In the genomic region with DNA sequence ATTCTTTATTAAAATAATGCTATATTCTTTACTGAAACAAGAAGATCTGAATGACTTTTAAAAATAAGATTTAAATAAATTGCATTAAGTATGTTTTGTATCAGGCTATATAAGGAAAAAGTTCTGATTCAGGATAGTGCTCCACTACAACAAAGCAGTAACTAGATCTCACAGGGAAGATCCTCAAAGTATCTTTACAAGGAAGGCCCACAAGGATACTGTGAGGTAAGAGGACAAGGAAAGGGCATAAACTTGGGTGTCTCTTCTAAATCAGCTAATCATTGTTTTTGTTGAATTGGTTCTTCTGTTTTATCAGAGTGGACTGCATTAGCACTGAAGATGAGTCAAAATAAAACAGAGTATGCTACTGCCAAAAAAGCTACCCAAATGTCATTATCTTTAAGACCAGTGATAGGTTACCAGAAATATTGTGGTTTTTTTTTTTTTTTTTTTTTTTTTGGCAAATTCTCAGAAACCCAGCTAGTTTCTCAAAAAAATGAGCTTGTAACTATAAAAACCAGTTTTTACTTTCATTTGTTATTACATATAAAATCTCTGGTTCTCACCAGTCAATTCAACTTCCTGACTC, we compare ENCODE assay signal across 25 cellular contexts.
DNase-seq lines count a peak whose midpoint lies in the region; ATAC-seq and TF ChIP-seq lines count a peak whose summit lies in the region.
"Had no signal": no experiment of that assay in that cellular context is flagged by ENCODE, and none has a peak within 500 bp of the region (broad histone marks: within the 10 kb centered on the region; RNA-seq: fewer than 3 reads in every experiment).

No MANE protein-coding gene starts in this region.

- H4K20me1 ChIP-seq in SK-N-SH (ENCODE audit: insufficient read depth) (no peaks in the 10 kb centered on the region; the same call in 1 of the 2 replicates), GM23248 (ENCODE audit: insufficient read depth) (no peaks in the 10 kb centered on the region)
- H4K20me1 ChIP-seq: BLaER1 had no signal

- no peak overlapping the region for H3K4me3 ChIP-seq in SK-N-SH (ENCODE audit: low read depth in 2 of 2, low read length in 1 of 2)
- H3K4me3 ChIP-seq in GM23248 = no peak overlapping the region
- H3K4me3 ChIP-seq: BLaER1, lung, skin epidermis, tibial artery had no signal

- no peaks in the 10 kb centered on the region for H3K27me3 ChIP-seq in SK-N-SH (ENCODE audit: insufficient read depth)
- H3K27me3 ChIP-seq in GM23248 (replicated peaks; ENCODE audit: insufficient read depth) = no peaks in the 10 kb centered on the region
- H3K27me3 ChIP-seq: BLaER1, brain microvascular endothelial cell, tibial artery had no signal

- no peak for TF ChIP-seq RAD21 in SK-N-SH (IDR thresholded peaks at IDR 0.05; ENCODE audit: low read length)

- H3K36me3 ChIP-seq in SK-N-SH (replicated peaks in 1 of 2; ENCODE audit: control insufficient read depth in 1 of 2, insufficient read depth in 2 of 2, low read length in 1 of 2) = peaks cover 0 to 4% of the 10 kb centered on the region in 2 experiments
- H3K36me3 ChIP-seq in GM23248 (ENCODE audit: low read depth) = no peaks in the 10 kb centered on the region
- H3K36me3 ChIP-seq: BLaER1, brain microvascular endothelial cell, tibial artery had no signal

- H3K27ac ChIP-seq in SK-N-SH (ENCODE audit: low read depth in 2 of 2, low read length in 1 of 2) (no peak overlapping the region), GM23248 (no peak overlapping the region)
- H3K27ac ChIP-seq: BLaER1, brain microvascular endothelial cell, RWPE1, tibial artery had no signal

- H3K79me2 ChIP-seq in SK-N-SH (ENCODE audit: insufficient read depth) = no peaks in the 10 kb centered on the region; the same call in 1 of the 2 replicates
- no peaks in the 10 kb centered on the region for H3K79me2 ChIP-seq in GM23248 (ENCODE audit: insufficient read depth)

- H3K9me2 ChIP-seq in SK-N-SH (no peaks in the 10 kb centered on the region), GM23248 (ENCODE audit: insufficient read depth) (no peaks in the 10 kb centered on the region)

- ATAC-seq in SK-N-SH treated with all-trans-retinoic acid at 6 μM for 48 hours (peak; percentile 68), natural killer cell (peak in 2 of 3 donors; percentile 41 to 57)
- ATAC-seq in activated CD8-positive, alpha-beta T cell treated with anti-CD3 and anti-CD28 coated beads for 36 hours = peak; percentile 76
- ATAC-seq: naive thymus-derived CD8-positive, alpha-beta T cell had no signal

- no peaks in the 10 kb centered on the region for H3K9me3 Mint-ChIP-seq in activated CD8-positive, alpha-beta T cell treated with anti-CD3 and anti-CD28 coated beads for 36 hours
- H3K9me3 Mint-ChIP-seq in natural killer cell = no peaks in the 10 kb centered on the region
- H3K9me3 Mint-ChIP-seq: activated naive CD4-positive, alpha-beta T cell treated with anti-CD3 and anti-CD28 coated beads for 36 hours; naive thymus-derived CD8-positive, alpha-beta T cell; T-cell had no signal

- H3K36me3 Mint-ChIP-seq in activated CD8-positive, alpha-beta T cell treated with anti-CD3 and anti-CD28 coated beads for 36 hours (ENCODE audit: low read depth) = no peaks in the 10 kb centered on the region
- H3K36me3 Mint-ChIP-seq in natural killer cell = no peaks in the 10 kb centered on the region

- intact Hi-C loops in activated CD8-positive, alpha-beta T cell treated with anti-CD3 and anti-CD28 coated beads for 36 hours (cut with micrococcal nuclease) = no loop called here
- intact Hi-C loops in natural killer cell (cut with micrococcal nuclease) = no loop called here

- H3K4me3 Mint-ChIP-seq in activated CD8-positive, alpha-beta T cell treated with anti-CD3 and anti-CD28 coated beads for 36 hours = no peak overlapping the region
- H3K4me3 Mint-ChIP-seq in natural killer cell = peak overlapping the region; percentile 31
- H3K4me3 Mint-ChIP-seq: activated naive CD4-positive, alpha-beta T cell treated with anti-CD3 and anti-CD28 coated beads for 36 hours; naive thymus-derived CD8-positive, alpha-beta T cell; T-cell had no signal

- H3K9me3 ChIP-seq in SK-N-SH (no peaks in the 10 kb centered on the region), GM23248 (ENCODE audit: low read depth) (no peaks in the 10 kb centered on the region)
- H3K9me3 ChIP-seq: BLaER1, tibial artery had no signal

- H3K4me1 Mint-ChIP-seq in activated CD8-positive, alpha-beta T cell treated with anti-CD3 and anti-CD28 coated beads for 36 hours (ENCODE audit: low read depth) = peaks cover 21% of the 10 kb centered on the region
- peaks cover 26 to 37% of the 10 kb centered on the region in 2 donors for H3K4me1 Mint-ChIP-seq in natural killer cell

- TF ChIP-seq EP300 in SK-N-SH (IDR thresholded peaks at IDR 0.05; ENCODE audit: borderline replicate concordance in 1 of 2, low read depth in 1 of 2, low read length in 1 of 2) = no peak

- no peak for DNase-seq in SK-N-SH
- peak; percentile 1 for DNase-seq in GM23248
- no peak for DNase-seq in activated CD8-positive, alpha-beta T cell treated with anti-CD3 and anti-CD28 coated beads for 36 hours
- no peak for DNase-seq in natural killer cell
- no peak for DNase-seq in NCI-H446 treated with DMSO at 0.1 percent for 48 hours (lab: John Stamatoyannopoulos, UW)
- no peak for DNase-seq in stimulated activated CD4-positive, alpha-beta T cell treated with anti-CD3 and anti-CD28 coated beads, Interleukin-2, amount 100 ng/mL, for 48 hours
- no peak for DNase-seq in HT-29 (ENCODE audit: low spot score)
- DNase-seq: 8988T; activated CD4-positive, CD25-positive, alpha-beta regulatory T cell; activated CD8-positive, alpha-beta memory T cell treated with anti-CD3 and anti-CD28 coated beads, Interleukin-2, amount 50 U/mL, for 4 hours; activated naive CD4-positive, alpha-beta T cell treated with anti-CD3 and anti-CD28 coated beads for 36 hours; brain microvascular endothelial cell; dermis blood vessel endothelial cell; HCEC 1CT; naive thymus-derived CD8-positive, alpha-beta T cell; NCI-H1436; NK-92 treated with Interleukin-12 subunit alpha and Interleukin-12 subunit beta, amount 100 ng/mL, for 24 hours; T-cell; tibial artery had no signal

- TF ChIP-seq CTCF in SK-N-SH (IDR thresholded peaks at IDR 0.05) = no peak
- no peak for TF ChIP-seq CTCF in activated CD8-positive, alpha-beta T cell treated with anti-CD3 and anti-CD28 coated beads for 36 hours (IDR thresholded peaks at IDR 0.05)
- TF ChIP-seq CTCF in natural killer cell (IDR thresholded peaks at IDR 0.05) = no peak

- CTCF ChIA-PET in SK-N-SH (lab: Yijun Ruan, JAX) = interaction anchor here (1.1 kb wide), 1 partner anchor 25 kb away, joined by 3 read pairs; no protein-coding TSS in a partner anchor
- CTCF ChIA-PET in activated CD8-positive, alpha-beta T cell treated with anti-CD3 and anti-CD28 coated beads for 36 hours (lab: Charles Lee) = interaction anchor here (1.0 kb wide), 1 partner anchor 314 kb away, joined by 3 read pairs; no protein-coding TSS in a partner anchor

- peaks cover 0 to 2% of the 10 kb centered on the region in 2 experiments; a peak in 3 of 4 replicates for H3K4me1 ChIP-seq in SK-N-SH (ENCODE audit: control insufficient read depth in 1 of 2, insufficient read depth in 2 of 2, low read depth in 1 of 2, low read length in 1 of 2)
- no peaks in the 10 kb centered on the region; the same call in 1 of the 2 replicates for H3K4me1 ChIP-seq in GM23248 (ENCODE audit: insufficient read depth)
- H3K4me1 ChIP-seq: BLaER1 had no signal

- POLR2A ChIA-PET in SK-N-SH (lab: Yijun Ruan, JAX) = interaction anchor here (0.6 kb wide), 1 partner anchor 251 kb away, joined by 4 read pairs; no protein-coding TSS in a partner anchor
- POLR2A ChIA-PET in activated CD8-positive, alpha-beta T cell treated with anti-CD3 and anti-CD28 coated beads for 36 hours (lab: Charles Lee) = no interaction called here

- H3K4me2 ChIP-seq in SK-N-SH (no peak overlapping the region), GM23248 (ENCODE audit: unreplicated experiment) (no peak overlapping the region)
- H3K4me2 ChIP-seq: BLaER1 had no signal

- no peak overlapping the region for H2AFZ ChIP-seq in SK-N-SH (ENCODE audit: low read depth)
- H2AFZ ChIP-seq in GM23248 = no peak overlapping the region

- H3K9ac ChIP-seq in SK-N-SH (no peak overlapping the region), GM23248 (no peak overlapping the region)
- H3K9ac ChIP-seq: BLaER1 had no signal

- no peaks in the 10 kb centered on the region for H3K27me3 Mint-ChIP-seq in activated CD8-positive, alpha-beta T cell treated with anti-CD3 and anti-CD28 coated beads for 36 hours
- H3K27me3 Mint-ChIP-seq in natural killer cell (ENCODE audit: low read depth in 2 of 2) = no peaks in the 10 kb centered on the region
- H3K27me3 Mint-ChIP-seq: naive thymus-derived CD8-positive, alpha-beta T cell; progenitor cell of endocrine pancreas; T-cell had no signal

- peaks cover 29% of the 10 kb centered on the region for H3F3A ChIP-seq in SK-N-SH (replicated peaks; ENCODE audit: insufficient read depth)
- no peaks in the 10 kb centered on the region for H3F3A ChIP-seq in GM23248 (ENCODE audit: insufficient read depth)

- in situ Hi-C loops in GM23248 (cut with MboI) = no loop called here

- no peak overlapping the region for H3K27ac Mint-ChIP-seq in activated CD8-positive, alpha-beta T cell treated with anti-CD3 and anti-CD28 coated beads for 36 hours
- H3K27ac Mint-ChIP-seq in natural killer cell = peak overlapping the region in 1 of 2 donors; percentile 70
- H3K27ac Mint-ChIP-seq: activated naive CD4-positive, alpha-beta T cell treated with anti-CD3 and anti-CD28 coated beads for 36 hours; naive thymus-derived CD8-positive, alpha-beta T cell; progenitor cell of endocrine pancreas had no signal

TF ChIP-seq in SK-N-SH treated with all-trans-retinoic acid at 6 μM for 48 hours, 23 proteins besides CTCF, POLR2A, EP300 and RAD21:
- TF ChIP-seq ARNTL (CRISPR knock-in tag; IDR thresholded peaks at IDR 0.05; ENCODE audit: borderline replicate concordance, low read depth) (no peak), ISL1 (CRISPR knock-in tag; IDR thresholded peaks at IDR 0.05) (peak; percentile 52)

TF ChIP-seq in SK-N-SH, 30 proteins besides CTCF, POLR2A, EP300 and RAD21 (continues in another document):
- TF ChIP-seq EZH2phosphoT487 (IDR thresholded peaks at IDR 0.05; ENCODE audit: borderline replicate concordance, low read depth) (no peak), SIN3A (IDR thresholded peaks at IDR 0.05; ENCODE audit: borderline replicate concordance, low read depth, low read length) (no peak), MXI1 (IDR thresholded peaks at IDR 0.05; ENCODE audit: low read depth, low read length) (no peak), NRF1 (IDR thresholded peaks at IDR 0.05; ENCODE audit: low read depth, low read length) (no peak), TAF1 (IDR thresholded peaks at IDR 0.05; ENCODE audit: borderline replicate concordance, low read depth, low read length) (no peak)
